Comparison of ENCODE assay signal across 8 cellular contexts in the genomic region with DNA sequence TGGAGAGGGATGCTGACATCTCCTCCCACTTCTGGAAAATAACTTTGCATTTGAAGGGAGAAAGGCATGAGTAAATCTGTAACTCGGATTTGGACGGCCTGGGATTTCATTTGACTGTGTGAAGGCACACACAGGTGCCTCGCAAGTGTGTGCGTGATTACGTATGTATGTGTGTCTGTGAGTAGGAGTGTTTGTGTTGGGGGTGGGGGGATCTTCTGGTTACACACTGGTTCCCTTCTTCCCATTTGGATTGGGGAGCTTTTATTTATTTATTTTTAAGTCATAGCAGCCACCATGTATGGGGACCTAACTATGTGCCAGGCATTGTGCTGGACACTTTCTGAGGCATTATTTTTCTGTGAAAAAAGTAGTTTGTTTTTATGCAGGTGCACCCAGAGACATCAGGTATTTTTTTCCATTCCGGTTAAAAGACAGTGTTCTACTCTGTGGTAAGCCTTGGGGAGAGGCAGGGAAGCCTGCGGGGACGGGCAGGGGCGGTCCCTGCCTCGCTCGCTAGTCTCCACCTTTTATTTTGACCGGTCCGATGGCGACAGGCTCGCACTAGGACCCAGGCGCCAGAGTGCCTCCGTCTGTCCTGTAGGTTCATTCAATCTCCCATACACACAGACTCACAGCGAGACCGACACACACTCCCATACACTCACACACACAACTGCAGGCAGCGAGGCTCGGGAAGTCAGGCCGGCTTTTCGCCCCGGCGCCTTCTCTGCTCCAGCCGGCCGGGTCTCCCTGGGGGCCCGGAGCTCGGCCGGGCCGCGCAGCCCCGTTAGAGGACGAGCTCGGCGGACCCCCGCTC. TPM values are rescaled to one million over a fixed set of nuclear protein-coding genes. Genes with fewer than 3 reads are reported as not detected.
DNase-seq lines count a peak whose midpoint lies in the region; ATAC-seq and TF ChIP-seq lines count a peak whose summit lies in the region.

Gene MXI1 (plus strand): TSS at position 618 of the 817 bp plus-strand sequence. CDS start 204 bp downstream, outside the sequence.

- H3K27ac ChIP-seq in esophagus muscularis mucosa (replicated peaks in 1 of 4): peak within 1 kb of the TSS; percentile 94 to 100 (median 98)

- H3K4me3 ChIP-seq in esophagus muscularis mucosa (peak within 1 kb of the TSS; percentile 80 to 91 (median 86)), mononuclear cell (ENCODE audit: low read length) (peak within 1 kb of the TSS; percentile 62)

- no peak for TF ChIP-seq CTCF in esophagus muscularis mucosa (IDR thresholded peaks at IDR 0.05)

- no peak for TF ChIP-seq EP300 in esophagus muscularis mucosa (IDR thresholded peaks at IDR 0.05)

- H3K9me3 Mint-ChIP-seq in activated T-cell treated with anti-CD3 and anti-CD28 coated beads, Interleukin-2, amount 50 U/mL, for 24 hours: no peaks in the 10 kb centered on the region

- peaks cover 44% of the 10 kb centered on the region for H3K4me1 Mint-ChIP-seq in activated T-cell treated with anti-CD3 and anti-CD28 coated beads, Interleukin-2, amount 50 U/mL, for 24 hours (ENCODE audit: low read depth)

- DNase-seq in COLO829 (ENCODE audit: low spot score): peak; percentile 45
- DNase-seq in NCI-H774 (lab: John Stamatoyannopoulos, UW): peak; percentile 38
- peak; percentile 65 for DNase-seq in activated T-cell treated with anti-CD3 and anti-CD28 coated beads, Interleukin-2, amount 50 U/mL, for 24 hours
- peak; percentile 92 for DNase-seq in esophagus muscularis mucosa (ENCODE audit: extremely low spot score)
- DNase-seq in superior temporal gyrus (ENCODE audit: extremely low spot score): peak; percentile 79

- H3K27me3 ChIP-seq in esophagus muscularis mucosa (no peaks in the 10 kb centered on the region), mononuclear cell (ENCODE audit: insufficient read depth, low read length) (peaks cover 3% of the 10 kb centered on the region)

- H3K27me3 Mint-ChIP-seq in activated T-cell treated with anti-CD3 and anti-CD28 coated beads, Interleukin-2, amount 50 U/mL, for 24 hours: peaks cover 12% of the 10 kb centered on the region

- peaks cover 12 to 19% (median 16%) of the 10 kb centered on the region in 4 donors for H3K4me1 ChIP-seq in esophagus muscularis mucosa
- peaks cover 20% of the 10 kb centered on the region for H3K4me1 ChIP-seq in mononuclear cell (ENCODE audit: insufficient read depth, low read length)

- no peaks in the 10 kb centered on the region for H3K36me3 ChIP-seq in esophagus muscularis mucosa

- TF ChIP-seq POLR2A in esophagus muscularis mucosa (IDR thresholded peaks at IDR 0.05; ENCODE audit: low read depth): no peak

- intact Hi-C loops in esophagus muscularis mucosa (cut with DNase I): loop anchor here (10.0 kb wide), 2 partner anchors 322 to 358 kb away; partner anchors contain the start of gene SMC3

- peaks cover 4% of the 10 kb centered on the region for H3K36me3 Mint-ChIP-seq in activated T-cell treated with anti-CD3 and anti-CD28 coated beads, Interleukin-2, amount 50 U/mL, for 24 hours (ENCODE audit: low read depth)

- no peaks in the 10 kb centered on the region for H3K9me3 ChIP-seq in esophagus muscularis mucosa
- H3K9me3 ChIP-seq in mononuclear cell (ENCODE audit: low read depth, low read length): no peaks in the 10 kb centered on the region

- peak; percentile 39 for ATAC-seq in GM19324 (IDR thresholded peaks at IDR 0.05; ENCODE audit: low FRiP score, unreplicated experiment)
- ATAC-seq in HG03196 (IDR thresholded peaks at IDR 0.05; ENCODE audit: unreplicated experiment): peak; percentile 49

- WGBS in esophagus muscularis mucosa: 10% methylated on average over 15 of the region's 37 CpGs

- peak within 1 kb of the TSS; percentile 78 for H3K27ac Mint-ChIP-seq in activated T-cell treated with anti-CD3 and anti-CD28 coated beads, Interleukin-2, amount 50 U/mL, for 24 hours

- peak within 1 kb of the TSS; percentile 87 for H3K4me3 Mint-ChIP-seq in activated T-cell treated with anti-CD3 and anti-CD28 coated beads, Interleukin-2, amount 50 U/mL, for 24 hours

RNA-seq across cellular contexts. Expression of gene MXI1, which starts in this region (rescaled TPM):
- total RNA-seq in esophagus muscularis mucosa: 100 to 1,000 TPM; 198 to 292 (median 226) TPM
- total RNA-seq in mononuclear cell: 75.7 TPM

Comparison
In these comparisons a context has a peak if more than half of its experiments do, and no peak if none do; other contexts are left out.
1. Peak in every context shown above with its lines: DNase-seq, ATAC-seq, H3K4me3 ChIP-seq and H3K27ac ChIP-seq.
2. DNase-seq: peak in every context shown above with its lines; median percentile 92 in esophagus muscularis mucosa; 79 in superior temporal gyrus; 65 in activated T-cell treated with anti-CD3 and anti-CD28 coated beads, Interleukin-2, amount 50 U/mL, for 24 hours; 45 in COLO829; 38 in NCI-H774.